8 cellular contexts compared by ENCODE assay signal in the genomic region with DNA sequence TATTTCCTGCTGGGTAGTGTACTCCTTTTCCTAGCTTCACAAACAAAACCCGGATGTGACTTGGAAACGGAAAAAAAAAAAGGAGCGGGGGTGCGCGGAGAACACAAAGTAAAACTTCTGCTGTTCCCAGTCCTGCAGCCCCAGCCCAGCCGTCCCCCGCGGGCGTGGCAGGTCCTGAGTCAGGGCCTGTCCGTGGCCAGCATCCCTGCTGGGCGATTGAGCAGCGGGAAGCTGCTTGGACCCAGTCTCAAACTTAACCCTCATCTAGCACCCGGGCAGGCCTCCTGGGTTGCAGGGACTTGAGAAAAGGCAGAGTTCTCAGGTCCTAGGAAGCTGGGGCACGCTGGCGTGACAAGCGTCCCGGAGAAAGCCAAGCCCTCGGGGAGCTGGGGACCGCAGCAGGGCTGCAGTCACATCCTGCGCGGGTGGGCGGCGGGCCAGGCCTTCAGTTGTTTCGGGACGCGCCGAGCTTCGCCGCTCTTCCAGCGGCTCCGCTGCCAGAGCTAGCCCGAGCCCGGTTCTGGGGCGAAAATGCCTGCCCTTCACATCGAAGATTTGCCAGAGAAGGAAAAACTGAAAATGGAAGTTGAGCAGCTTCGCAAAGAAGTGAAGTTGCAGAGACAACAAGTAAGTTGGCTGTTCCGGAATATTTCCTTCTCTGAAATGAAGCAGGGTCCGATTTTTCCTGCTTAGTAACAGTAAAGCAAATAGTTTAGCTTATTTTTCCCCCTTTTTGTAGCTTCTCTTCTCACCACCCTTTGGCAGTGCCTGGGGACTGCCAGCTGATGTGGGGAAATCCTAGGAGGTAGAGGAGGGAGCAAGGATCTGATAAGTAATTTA. TPM values are rescaled to one million over a fixed set of nuclear protein-coding genes. Genes with fewer than 3 reads are reported as not detected.
DNase-seq lines count a peak whose midpoint lies in the region; ATAC-seq lines count a peak whose summit lies in the region.

A gene (plus strand): TSS at position 129 of the 840 bp plus-strand sequence. CDS start 403 bp downstream, at position 532.

- no peaks in the 10 kb centered on the region for H3K4me1 Mint-ChIP-seq in activated CD4-positive, alpha-beta T cell treated with anti-CD3 and anti-CD28 coated beads for 36 hours

- H3K23ac ChIP-seq in trophoblast cell (ENCODE audit: low read length) = no peak within 1 kb of the TSS

- POLR2A ChIA-PET in activated CD4-positive, alpha-beta T cell treated with anti-CD3 and anti-CD28 coated beads for 36 hours (lab: Charles Lee) = no interaction called here

- peak within 1 kb of the TSS; percentile 0 for H3K18ac ChIP-seq in trophoblast cell (ENCODE audit: low read length)

- peaks cover 30% of the 10 kb centered on the region for H3K27me3 Mint-ChIP-seq in activated CD4-positive, alpha-beta T cell treated with anti-CD3 and anti-CD28 coated beads for 36 hours

- peaks cover 0 to 2% of the 10 kb centered on the region in 2 experiments for H3K4me1 ChIP-seq in trophoblast cell (ENCODE audit: control insufficient read depth in 1 of 2, insufficient read depth in 2 of 2, low read length in 2 of 2)

- no CpG with 5 or more reads among the region's 38 CpGs for WGBS in trophoblast cell (ENCODE audit: extremely low coverage, insufficient coverage, insufficient read length)

- H2BK120ac ChIP-seq in trophoblast cell (ENCODE audit: insufficient read depth, low read length, poor library complexity) = peak within 1 kb of the TSS; percentile 50

- peak within 1 kb of the TSS; percentile 65 for H3K4me3 ChIP-seq in trophoblast cell (ENCODE audit: low read depth, low read length)

- peak within 1 kb of the TSS; percentile 23 for H2BK12ac ChIP-seq in trophoblast cell (ENCODE audit: low read length)

- H3K4ac ChIP-seq in trophoblast cell (ENCODE audit: low read depth, low read length) = no peak within 1 kb of the TSS

- no peak within 1 kb of the TSS for H3K27ac ChIP-seq in trophoblast cell (ENCODE audit: low read depth, low read length)

- peaks cover 3% of the 10 kb centered on the region for H3K79me2 ChIP-seq in trophoblast cell (ENCODE audit: control insufficient read depth, insufficient read depth, low read length, poor library complexity)

- peak within 1 kb of the TSS; percentile 83 for H3K4me2 ChIP-seq in trophoblast cell (ENCODE audit: low read length)

- peak within 1 kb of the TSS; percentile 16 for H3K14ac ChIP-seq in trophoblast cell (ENCODE audit: low read length)

- intact Hi-C loops in activated CD4-positive, alpha-beta T cell treated with anti-CD3 and anti-CD28 coated beads for 36 hours (cut with DNase I, micrococcal nuclease) = no loop called here
- intact Hi-C loops in left ventricle myocardium superior (cut with micrococcal nuclease) = no loop called here

- no peaks in the 10 kb centered on the region for H3K27me3 ChIP-seq in trophoblast cell (ENCODE audit: insufficient read depth, low read length)

- peaks cover 5% of the 10 kb centered on the region for H3K79me1 ChIP-seq in trophoblast cell (ENCODE audit: low read length)

- peak within 1 kb of the TSS; percentile 28 for H2AFZ ChIP-seq in trophoblast cell (ENCODE audit: insufficient read depth, low read length, poor library complexity)

- peak within 1 kb of the TSS; percentile 40 for H3K4me3 Mint-ChIP-seq in activated CD4-positive, alpha-beta T cell treated with anti-CD3 and anti-CD28 coated beads for 36 hours

- H2AK5ac ChIP-seq in trophoblast cell (ENCODE audit: low read length) = no peak within 1 kb of the TSS

- ATAC-seq in activated CD4-positive, alpha-beta T cell treated with anti-CD3 and anti-CD28 coated beads for 36 hours = peak; percentile 75
- peak; percentile 94 for ATAC-seq in HG02642 (IDR thresholded peaks at IDR 0.05; ENCODE audit: poor library complexity, unreplicated experiment)
- ATAC-seq in left ventricle myocardium superior = peak; percentile 95

- H3K9me3 Mint-ChIP-seq in activated CD4-positive, alpha-beta T cell treated with anti-CD3 and anti-CD28 coated beads for 36 hours (ENCODE audit: low read depth) = no peaks in the 10 kb centered on the region

- DNase-seq in activated CD4-positive, alpha-beta T cell treated with anti-CD3 and anti-CD28 coated beads for 36 hours = peak; percentile 53
- no peak for DNase-seq in activated CD4-positive, alpha-beta T cell treated with anti-CD3 and anti-CD28 coated beads for 1 hour
- DNase-seq in NCI-H69 (lab: John Stamatoyannopoulos, UW) (peak; percentile 71), amygdala (lab: John Stamatoyannopoulos, UW) (peak in 46 of 56 donors; percentile 2 to 72 (median 18)), left ventricle myocardium superior (peak; percentile 92), trophoblast cell (peak; percentile 1 to 28), SKM-1 (lab: John Stamatoyannopoulos, UW; ENCODE audit: unreplicated experiment) (no peak)

- H3K27ac Mint-ChIP-seq in activated CD4-positive, alpha-beta T cell treated with anti-CD3 and anti-CD28 coated beads for 36 hours = no peak within 1 kb of the TSS

- CTCF ChIA-PET in activated CD4-positive, alpha-beta T cell treated with anti-CD3 and anti-CD28 coated beads for 36 hours (lab: Charles Lee) = interaction anchor here (0.5 to 1.0 kb wide), 4 partner anchors 19 to 557 kb away, joined by 3 to 4 read pairs (median 3); no protein-coding TSS in a partner anchor

- H4K8ac ChIP-seq in trophoblast cell (ENCODE audit: low read depth, low read length) = peak within 1 kb of the TSS; percentile 52

- H3K36me3 Mint-ChIP-seq in activated CD4-positive, alpha-beta T cell treated with anti-CD3 and anti-CD28 coated beads for 36 hours (ENCODE audit: low read depth) = no peaks in the 10 kb centered on the region

- H4K91ac ChIP-seq in trophoblast cell (ENCODE audit: low read depth, low read length) = peak within 1 kb of the TSS; percentile 62

- H3K9me3 ChIP-seq in trophoblast cell (ENCODE audit: insufficient read depth, low read depth, low read length) = no peaks in the 10 kb centered on the region

- H4K12ac ChIP-seq in trophoblast cell (ENCODE audit: low read depth, low read length) = peak within 1 kb of the TSS; percentile 17

- no peaks in the 10 kb centered on the region for H3K36me3 ChIP-seq in trophoblast cell (ENCODE audit: control insufficient read depth in 1 of 2, insufficient read depth in 2 of 2, low read length in 2 of 2)

- peak within 1 kb of the TSS; percentile 28 for H3K9ac ChIP-seq in trophoblast cell (ENCODE audit: low read length)

- peak within 1 kb of the TSS; percentile 21 for H2BK5ac ChIP-seq in trophoblast cell (ENCODE audit: low read depth, low read length, poor library complexity)

RNA-seq across cellular contexts. Expression of the gene that starts here (rescaled TPM):
- total RNA-seq in activated CD4-positive, alpha-beta T cell treated with anti-CD3 and anti-CD28 coated beads for 36 hours = not detected
- 20.3 TPM for total RNA-seq in left ventricle myocardium superior
- polyA plus RNA-seq in trophoblast cell (2013) = 0.75 and 0.85 TPM in 2 replicates

Comparison
In these comparisons a context has a peak if more than half of its experiments do, and no peak if none do; other contexts are left out.
1. RNA of the gene that starts here (total RNA-seq): 20.3 TPM in left ventricle myocardium superior (single experiment); not detected in activated CD4-positive, alpha-beta T cell treated with anti-CD3 and anti-CD28 coated beads for 36 hours; every median in the first group is over 10 times any median in the second.
2. Peak in DNase-seq and ATAC-seq in activated CD4-positive, alpha-beta T cell treated with anti-CD3 and anti-CD28 coated beads for 36 hours; RNA of the gene not detected or under 1 TPM.
3. DNase-seq: peak in NCI-H69 (single experiment), amygdala (46 of 56), left ventricle myocardium superior (single experiment) and trophoblast cell (2 of 2); none in activated CD4-positive, alpha-beta T cell treated with anti-CD3 and anti-CD28 coated beads for 1 hour (single experiment) and SKM-1 (single experiment).
4. Peak in every context shown above with its lines, with median percentiles within 50 percentile points of each other: ATAC-seq.